ENCODE assay signal across 15 cellular contexts in the genomic region with DNA sequence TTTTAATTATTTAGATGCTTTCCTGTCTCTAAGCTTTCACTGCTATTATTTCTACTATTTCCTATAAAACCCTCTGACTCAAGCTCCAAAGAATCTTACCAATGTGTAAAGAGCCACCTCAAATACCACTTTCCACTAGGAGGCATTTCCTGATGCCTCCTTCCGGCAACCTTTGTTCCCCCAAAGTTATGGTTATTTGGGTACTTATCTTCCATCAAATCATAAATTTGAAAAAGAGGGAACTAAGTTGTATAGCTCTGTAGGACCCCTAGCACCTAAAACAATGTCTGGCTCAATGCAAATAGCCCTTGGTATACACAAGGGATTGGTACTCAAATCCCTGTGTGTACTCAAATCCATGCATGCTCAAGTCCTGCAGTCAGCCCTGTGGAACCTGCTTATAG.
DNase-seq lines count a peak whose midpoint lies in the region; ATAC-seq and TF ChIP-seq lines count a peak whose summit lies in the region.
"Had no signal": no experiment of that assay in that cellular context is flagged by ENCODE, and none has a peak within 500 bp of the region (broad histone marks: within the 10 kb centered on the region; RNA-seq: fewer than 3 reads in every experiment).

No MANE protein-coding gene starts in this region.

- DNase-seq in AG08395 (ENCODE audit: low spot score) (peak; percentile 52), HT1080 (ENCODE audit: low read depth) (peak; percentile 79), WTC11 (ENCODE audit: low spot score) (no peak), iPS-NIHi7 (ENCODE audit: extremely low spot score) (peak; percentile 23), putamen (ENCODE audit: low spot score) (no peak), NCI-H1930 (lab: John Stamatoyannopoulos, UW) (no peak), superior temporal gyrus (ENCODE audit: extremely low spot score) (no peak)
- DNase-seq: AML-193, glutamatergic neuron, mucosa of descending colon, NCI-H1436 treated with DMSO at 0.1 percent for 48 hours, NCI-H774, T-helper 17 cell had no signal

- no peak for TF ChIP-seq CTCF in WTC11 (IDR thresholded peaks at IDR 0.05)

- no peaks in the 10 kb centered on the region; the same call in 1 of the 2 replicates for H3K27me3 Mint-ChIP-seq in WTC11 (ENCODE audit: low read depth)
- H3K27me3 Mint-ChIP-seq: activated naive CD4-positive, alpha-beta T cell treated with anti-CD3 and anti-CD28 coated beads, Interleukin-2, amount 50 U/mL, for 24 hours; T-helper 17 cell had no signal

- H3K4me3 Mint-ChIP-seq in WTC11: no peak overlapping the region
- H3K4me3 Mint-ChIP-seq: activated naive CD4-positive, alpha-beta T cell treated with anti-CD3 and anti-CD28 coated beads, Interleukin-2, amount 50 U/mL, for 24 hours; T-helper 17 cell had no signal

- no peak overlapping the region; the same call in 1 of the 2 replicates for H3K27ac Mint-ChIP-seq in WTC11
- H3K27ac Mint-ChIP-seq: activated naive CD4-positive, alpha-beta T cell treated with anti-CD3 and anti-CD28 coated beads, Interleukin-2, amount 50 U/mL, for 24 hours; T-helper 17 cell had no signal

- peaks cover 23% of the 10 kb centered on the region for H3K9me3 Mint-ChIP-seq in WTC11

- CTCF ChIA-PET in WTC11 (lab: Charles Lee): no interaction called here

- peaks cover 25% of the 10 kb centered on the region for H3K4me1 Mint-ChIP-seq in WTC11
- H3K4me1 Mint-ChIP-seq: activated naive CD4-positive, alpha-beta T cell treated with anti-CD3 and anti-CD28 coated beads, Interleukin-2, amount 50 U/mL, for 24 hours; T-helper 17 cell had no signal

- peak; percentile 84 for ATAC-seq in WTC11
- no peak for ATAC-seq in GM21423 (IDR thresholded peaks at IDR 0.05; ENCODE audit: unreplicated experiment)
- ATAC-seq: mucosa of descending colon, T-helper 17 cell had no signal

- peaks cover 21% of the 10 kb centered on the region for H3K36me3 Mint-ChIP-seq in WTC11

- POLR2A ChIA-PET in WTC11 (lab: Charles Lee): no interaction called here

TF ChIP-seq in WTC11, 78 proteins besides CTCF, POLR2A, EP300 and RAD21 (continues in another document):
- TF ChIP-seq, protein P1, sequence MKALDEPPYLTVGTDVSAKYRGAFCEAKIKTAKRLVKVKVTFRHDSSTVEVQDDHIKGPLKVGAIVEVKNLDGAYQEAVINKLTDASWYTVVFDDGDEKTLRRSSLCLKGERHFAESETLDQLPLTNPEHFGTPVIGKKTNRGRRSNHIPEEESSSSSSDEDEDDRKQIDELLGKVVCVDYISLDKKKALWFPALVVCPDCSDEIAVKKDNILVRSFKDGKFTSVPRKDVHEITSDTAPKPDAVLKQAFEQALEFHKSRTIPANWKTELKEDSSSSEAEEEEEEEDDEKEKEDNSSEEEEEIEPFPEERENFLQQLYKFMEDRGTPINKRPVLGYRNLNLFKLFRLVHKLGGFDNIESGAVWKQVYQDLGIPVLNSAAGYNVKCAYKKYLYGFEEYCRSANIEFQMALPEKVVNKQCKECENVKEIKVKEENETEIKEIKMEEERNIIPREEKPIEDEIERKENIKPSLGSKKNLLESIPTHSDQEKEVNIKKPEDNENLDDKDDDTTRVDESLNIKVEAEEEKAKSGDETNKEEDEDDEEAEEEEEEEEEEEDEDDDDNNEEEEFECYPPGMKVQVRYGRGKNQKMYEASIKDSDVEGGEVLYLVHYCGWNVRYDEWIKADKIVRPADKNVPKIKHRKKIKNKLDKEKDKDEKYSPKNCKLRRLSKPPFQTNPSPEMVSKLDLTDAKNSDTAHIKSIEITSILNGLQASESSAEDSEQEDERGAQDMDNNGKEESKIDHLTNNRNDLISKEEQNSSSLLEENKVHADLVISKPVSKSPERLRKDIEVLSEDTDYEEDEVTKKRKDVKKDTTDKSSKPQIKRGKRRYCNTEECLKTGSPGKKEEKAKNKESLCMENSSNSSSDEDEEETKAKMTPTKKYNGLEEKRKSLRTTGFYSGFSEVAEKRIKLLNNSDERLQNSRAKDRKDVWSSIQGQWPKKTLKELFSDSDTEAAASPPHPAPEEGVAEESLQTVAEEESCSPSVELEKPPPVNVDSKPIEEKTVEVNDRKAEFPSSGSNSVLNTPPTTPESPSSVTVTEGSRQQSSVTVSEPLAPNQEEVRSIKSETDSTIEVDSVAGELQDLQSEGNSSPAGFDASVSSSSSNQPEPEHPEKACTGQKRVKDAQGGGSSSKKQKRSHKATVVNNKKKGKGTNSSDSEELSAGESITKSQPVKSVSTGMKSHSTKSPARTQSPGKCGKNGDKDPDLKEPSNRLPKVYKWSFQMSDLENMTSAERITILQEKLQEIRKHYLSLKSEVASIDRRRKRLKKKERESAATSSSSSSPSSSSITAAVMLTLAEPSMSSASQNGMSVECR (CRISPR knock-in tag; IDR thresholded peaks at IDR 0.05; ENCODE audit: borderline replicate concordance): no peak
- TF ChIP-seq, protein P2, sequence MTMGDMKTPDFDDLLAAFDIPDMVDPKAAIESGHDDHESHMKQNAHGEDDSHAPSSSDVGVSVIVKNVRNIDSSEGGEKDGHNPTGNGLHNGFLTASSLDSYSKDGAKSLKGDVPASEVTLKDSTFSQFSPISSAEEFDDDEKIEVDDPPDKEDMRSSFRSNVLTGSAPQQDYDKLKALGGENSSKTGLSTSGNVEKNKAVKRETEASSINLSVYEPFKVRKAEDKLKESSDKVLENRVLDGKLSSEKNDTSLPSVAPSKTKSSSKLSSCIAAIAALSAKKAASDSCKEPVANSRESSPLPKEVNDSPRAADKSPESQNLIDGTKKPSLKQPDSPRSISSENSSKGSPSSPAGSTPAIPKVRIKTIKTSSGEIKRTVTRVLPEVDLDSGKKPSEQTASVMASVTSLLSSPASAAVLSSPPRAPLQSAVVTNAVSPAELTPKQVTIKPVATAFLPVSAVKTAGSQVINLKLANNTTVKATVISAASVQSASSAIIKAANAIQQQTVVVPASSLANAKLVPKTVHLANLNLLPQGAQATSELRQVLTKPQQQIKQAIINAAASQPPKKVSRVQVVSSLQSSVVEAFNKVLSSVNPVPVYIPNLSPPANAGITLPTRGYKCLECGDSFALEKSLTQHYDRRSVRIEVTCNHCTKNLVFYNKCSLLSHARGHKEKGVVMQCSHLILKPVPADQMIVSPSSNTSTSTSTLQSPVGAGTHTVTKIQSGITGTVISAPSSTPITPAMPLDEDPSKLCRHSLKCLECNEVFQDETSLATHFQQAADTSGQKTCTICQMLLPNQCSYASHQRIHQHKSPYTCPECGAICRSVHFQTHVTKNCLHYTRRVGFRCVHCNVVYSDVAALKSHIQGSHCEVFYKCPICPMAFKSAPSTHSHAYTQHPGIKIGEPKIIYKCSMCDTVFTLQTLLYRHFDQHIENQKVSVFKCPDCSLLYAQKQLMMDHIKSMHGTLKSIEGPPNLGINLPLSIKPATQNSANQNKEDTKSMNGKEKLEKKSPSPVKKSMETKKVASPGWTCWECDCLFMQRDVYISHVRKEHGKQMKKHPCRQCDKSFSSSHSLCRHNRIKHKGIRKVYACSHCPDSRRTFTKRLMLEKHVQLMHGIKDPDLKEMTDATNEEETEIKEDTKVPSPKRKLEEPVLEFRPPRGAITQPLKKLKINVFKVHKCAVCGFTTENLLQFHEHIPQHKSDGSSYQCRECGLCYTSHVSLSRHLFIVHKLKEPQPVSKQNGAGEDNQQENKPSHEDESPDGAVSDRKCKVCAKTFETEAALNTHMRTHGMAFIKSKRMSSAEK (CRISPR knock-in tag; IDR thresholded peaks at IDR 0.05; ENCODE audit: borderline replicate concordance): no peak
- TF ChIP-seq EMX1 (CRISPR knock-in tag; IDR thresholded peaks at IDR 0.05) (no peak), GRHL2 (CRISPR knock-in tag; IDR thresholded peaks at IDR 0.05; ENCODE audit: insufficient replicate concordance, severe bottlenecking) (no peak)
- TF ChIP-seq, protein P3, sequence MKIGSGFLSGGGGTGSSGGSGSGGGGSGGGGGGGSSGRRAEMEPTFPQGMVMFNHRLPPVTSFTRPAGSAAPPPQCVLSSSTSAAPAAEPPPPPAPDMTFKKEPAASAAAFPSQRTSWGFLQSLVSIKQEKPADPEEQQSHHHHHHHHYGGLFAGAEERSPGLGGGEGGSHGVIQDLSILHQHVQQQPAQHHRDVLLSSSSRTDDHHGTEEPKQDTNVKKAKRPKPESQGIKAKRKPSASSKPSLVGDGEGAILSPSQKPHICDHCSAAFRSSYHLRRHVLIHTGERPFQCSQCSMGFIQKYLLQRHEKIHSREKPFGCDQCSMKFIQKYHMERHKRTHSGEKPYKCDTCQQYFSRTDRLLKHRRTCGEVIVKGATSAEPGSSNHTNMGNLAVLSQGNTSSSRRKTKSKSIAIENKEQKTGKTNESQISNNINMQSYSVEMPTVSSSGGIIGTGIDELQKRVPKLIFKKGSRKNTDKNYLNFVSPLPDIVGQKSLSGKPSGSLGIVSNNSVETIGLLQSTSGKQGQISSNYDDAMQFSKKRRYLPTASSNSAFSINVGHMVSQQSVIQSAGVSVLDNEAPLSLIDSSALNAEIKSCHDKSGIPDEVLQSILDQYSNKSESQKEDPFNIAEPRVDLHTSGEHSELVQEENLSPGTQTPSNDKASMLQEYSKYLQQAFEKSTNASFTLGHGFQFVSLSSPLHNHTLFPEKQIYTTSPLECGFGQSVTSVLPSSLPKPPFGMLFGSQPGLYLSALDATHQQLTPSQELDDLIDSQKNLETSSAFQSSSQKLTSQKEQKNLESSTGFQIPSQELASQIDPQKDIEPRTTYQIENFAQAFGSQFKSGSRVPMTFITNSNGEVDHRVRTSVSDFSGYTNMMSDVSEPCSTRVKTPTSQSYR (CRISPR knock-in tag; IDR thresholded peaks at IDR 0.05): no peak
- TF ChIP-seq, protein P4, sequence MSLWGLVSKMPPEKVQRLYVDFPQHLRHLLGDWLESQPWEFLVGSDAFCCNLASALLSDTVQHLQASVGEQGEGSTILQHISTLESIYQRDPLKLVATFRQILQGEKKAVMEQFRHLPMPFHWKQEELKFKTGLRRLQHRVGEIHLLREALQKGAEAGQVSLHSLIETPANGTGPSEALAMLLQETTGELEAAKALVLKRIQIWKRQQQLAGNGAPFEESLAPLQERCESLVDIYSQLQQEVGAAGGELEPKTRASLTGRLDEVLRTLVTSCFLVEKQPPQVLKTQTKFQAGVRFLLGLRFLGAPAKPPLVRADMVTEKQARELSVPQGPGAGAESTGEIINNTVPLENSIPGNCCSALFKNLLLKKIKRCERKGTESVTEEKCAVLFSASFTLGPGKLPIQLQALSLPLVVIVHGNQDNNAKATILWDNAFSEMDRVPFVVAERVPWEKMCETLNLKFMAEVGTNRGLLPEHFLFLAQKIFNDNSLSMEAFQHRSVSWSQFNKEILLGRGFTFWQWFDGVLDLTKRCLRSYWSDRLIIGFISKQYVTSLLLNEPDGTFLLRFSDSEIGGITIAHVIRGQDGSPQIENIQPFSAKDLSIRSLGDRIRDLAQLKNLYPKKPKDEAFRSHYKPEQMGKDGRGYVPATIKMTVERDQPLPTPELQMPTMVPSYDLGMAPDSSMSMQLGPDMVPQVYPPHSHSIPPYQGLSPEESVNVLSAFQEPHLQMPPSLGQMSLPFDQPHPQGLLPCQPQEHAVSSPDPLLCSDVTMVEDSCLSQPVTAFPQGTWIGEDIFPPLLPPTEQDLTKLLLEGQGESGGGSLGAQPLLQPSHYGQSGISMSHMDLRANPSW (CRISPR knock-in tag; conservative IDR thresholded peaks at IDR 0.05; ENCODE audit: low read depth): no peak

Comparison
In these comparisons a context has a peak if more than half of its experiments do, and no peak if none do; other contexts are left out.
1. DNase-seq: peak in AG08395 (single experiment), HT1080 (single experiment) and iPS-NIHi7 (single experiment); none in WTC11 (single experiment), putamen (single experiment), NCI-H1930 (0 of 2) and superior temporal gyrus (single experiment).